29 cellular contexts compared by ENCODE assay signal in genomic region chr16:72104905-72105304, GRCh38. TPM values are rescaled to one million over a fixed set of nuclear protein-coding genes. Genes with fewer than 3 reads are reported as not detected.
"Had no signal": no experiment of that assay in that cellular context is flagged by ENCODE, and none has a peak within 500 bp of the region (broad histone marks: within the 10 kb centered on the region; RNA-seq: fewer than 3 reads in every experiment).

No MANE protein-coding gene starts in this region.

- H3K9ac ChIP-seq: parathyroid adenoma had no signal

- H2AFZ ChIP-seq: hepatocyte, parathyroid adenoma had no signal

- H3K4me1 ChIP-seq: heart right ventricle, left ventricle myocardium inferior, parathyroid adenoma, psoas muscle, right lobe of liver, stomach, testis, thyroid gland, transverse colon, upper lobe of right lung had no signal

- H3K4me2 ChIP-seq: hepatocyte, smooth muscle cell had no signal

- H3K9me3 ChIP-seq: heart right ventricle, left ventricle myocardium inferior, psoas muscle, right lobe of liver, stomach, testis, thyroid gland, transverse colon, upper lobe of right lung had no signal

- H3K4me1 Mint-ChIP-seq: nephron, neural crest cell had no signal

- H3K4me3 Mint-ChIP-seq: memory B cell; naive thymus-derived CD8-positive, alpha-beta T cell; nephron; neural crest cell; stimulated activated naive B cell treated with anti-CD40 and anti-IgM and Interleukin-4, amounts not matched to agents 10 μg/mL and 1 μg/mL and 100 μg/mL, for 72 hours had no signal

- H3K4me3 ChIP-seq: heart right ventricle, hepatocyte, left ventricle myocardium inferior, lung, psoas muscle, right lobe of liver, smooth muscle cell, stomach, testis, thyroid gland, transverse colon, upper lobe of right lung had no signal

- FAIRE-seq: urothelium cell line had no signal

- ATAC-seq: heart right ventricle; naive thymus-derived CD8-positive, alpha-beta T cell; psoas muscle; stimulated activated naive B cell treated with anti-CD40 and anti-IgM and Interleukin-4, amounts not matched to agents 10 μg/mL and 1 μg/mL and 100 μg/mL, for 72 hours; stimulated activated naive CD8-positive, alpha-beta T cell treated with anti-CD3 and anti-CD28 coated beads, Interleukin-15, Interleukin-2, amounts not matched to agents 100 U/mL and 50 U/mL, for 24 hours; upper lobe of right lung had no signal

- H3K9me3 Mint-ChIP-seq: memory B cell; naive thymus-derived CD8-positive, alpha-beta T cell; nephron; neural crest cell; stimulated activated naive B cell treated with anti-CD40 and anti-IgM and Interleukin-4, amounts not matched to agents 10 μg/mL and 1 μg/mL and 100 μg/mL, for 72 hours had no signal

- H3K27ac ChIP-seq: heart right ventricle, hepatocyte, left ventricle myocardium inferior, parathyroid adenoma, psoas muscle, right lobe of liver, stomach, testis, thyroid gland, transverse colon, upper lobe of right lung had no signal

- H3K79me2 ChIP-seq: hepatocyte had no signal

- H3K27ac Mint-ChIP-seq: memory B cell; nephron; stimulated activated naive B cell treated with anti-CD40 and anti-IgM and Interleukin-4, amounts not matched to agents 10 μg/mL and 1 μg/mL and 100 μg/mL, for 72 hours had no signal

- H3K27me3 ChIP-seq: heart right ventricle, hepatocyte, right lobe of liver, stomach, testis, thyroid gland, transverse colon, upper lobe of right lung had no signal

- DNase-seq: heart right ventricle; islet precursor cell; left ventricle myocardium inferior; naive thymus-derived CD8-positive, alpha-beta T cell; nucleus accumbens; psoas muscle; right lobe of liver; stimulated activated CD4-positive, alpha-beta T cell treated with anti-CD3 and anti-CD28 coated beads, Interleukin-1b, Interleukin-23, amount 100 ng/mL, for 48 hours; stimulated activated CD4-positive, alpha-beta T cell treated with anti-CD3 and anti-CD28 coated beads, Interleukin-2, amount 100 ng/mL, for 48 hours; stimulated activated CD4-positive, alpha-beta T cell treated with anti-CD3 and anti-CD28 coated beads, Interleukin-4, amount 100 ng/mL, for 4 hours; stimulated activated CD8-positive, alpha-beta memory T cell treated with anti-CD3 and anti-CD28 coated beads, Interleukin-4, amount 100 ng/mL, for 48 hours; stimulated activated naive B cell treated with anti-CD40 and anti-IgM and Interleukin-4, amounts not matched to agents 10 μg/mL and 1 μg/mL and 100 μg/mL, for 72 hours; stimulated activated naive CD8-positive, alpha-beta T cell treated with anti-CD3 and anti-CD28 coated beads, Interleukin-15, Interleukin-2, amounts not matched to agents 100 U/mL and 50 U/mL, for 24 hours; stomach; testis; thyroid gland; transverse colon; upper lobe of right lung had no signal

RNA-seq across cellular contexts. Expression of gene HPR, which starts 41.9 kb away (rescaled TPM):
- total RNA-seq: kidney epithelial cell; naive thymus-derived CD8-positive, alpha-beta T cell; neural crest cell; osteocyte; skeletal muscle tissue; smooth muscle cell; thyroid gland; transverse colon had no signal
- polyA plus RNA-seq: naive thymus-derived CD8-positive, alpha-beta T cell; smooth muscle cell had no signal

RNA-seq across cellular contexts. Expression of gene HP, which starts 50.6 kb away (rescaled TPM):
- total RNA-seq: kidney epithelial cell, neural crest cell, osteocyte, smooth muscle cell had no signal
